In the genomic region with DNA sequence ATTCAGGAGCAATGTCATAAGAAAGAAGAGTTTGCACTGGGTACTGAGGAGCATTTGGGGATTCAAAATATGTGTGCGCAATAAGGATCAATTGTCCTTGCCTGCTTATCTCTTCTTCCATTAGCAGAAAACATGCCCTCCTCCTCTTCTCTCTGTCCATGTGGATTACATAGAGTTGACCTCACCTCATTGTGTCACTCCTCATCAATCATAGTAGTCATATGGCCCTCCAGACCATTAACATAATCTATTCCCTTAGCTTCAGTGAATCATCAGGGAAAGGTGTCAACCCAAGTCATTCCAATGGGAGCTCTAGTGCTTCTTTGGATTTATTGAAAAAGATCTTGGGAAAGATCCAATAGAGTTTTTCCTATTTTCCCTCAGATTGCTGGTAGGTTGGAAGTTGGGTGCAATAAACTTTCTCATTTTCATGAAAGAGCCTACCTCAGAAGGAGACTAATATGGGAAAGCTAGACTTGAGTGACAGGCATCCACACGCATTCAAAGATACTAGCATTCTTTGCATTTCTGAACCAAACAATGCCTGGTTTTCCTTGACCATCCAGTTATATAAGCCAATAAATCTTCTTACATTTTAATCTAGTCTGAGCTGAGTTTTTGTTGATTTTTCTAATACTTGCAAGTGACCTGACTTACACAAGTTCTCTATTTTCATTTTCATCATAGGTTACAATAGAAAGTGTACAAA, we compare ENCODE assay signal across 1 cellular context.
A peak's percentile ranks its signal among the peaks of the same experiment; 100 is the strongest.
TF ChIP-seq lines count a peak whose summit lies in the region.

No MANE protein-coding gene starts in this region.

TF ChIP-seq in H1, 55 proteins besides CTCF, POLR2A, EP300 and RAD21:
- TF ChIP-seq SIN3A (conservative IDR thresholded peaks at IDR 0.05 in 1 of 2, IDR thresholded peaks at IDR 0.05 in 1 of 2; ENCODE audit: low read depth in 1 of 2, low read length in 2 of 2): no peak
- no peak for TF ChIP-seq CTBP2 (IDR thresholded peaks at IDR 0.05; ENCODE audit: borderline replicate concordance, insufficient read depth, insufficient read length, low read length)
- 0 out of 2 replicates have a peak, but pooled peaks have one; percentile 4 for TF ChIP-seq TEAD4 (IDR thresholded peaks at IDR 0.05; ENCODE audit: low read depth, low read length)
- no peak for TF ChIP-seq CREB1 (IDR thresholded peaks at IDR 0.05)
- no peak for TF ChIP-seq TBP (IDR thresholded peaks at IDR 0.05; ENCODE audit: low read depth, low read length)
